ENCODE assay signal across 19 cellular contexts in genomic region chr17:18635773-18636172, GRCh38. TPM values are rescaled to one million over a fixed set of nuclear protein-coding genes. Genes with fewer than 3 reads are reported as not detected.
"Had no signal": no experiment of that assay in that cellular context is flagged by ENCODE, and none has a peak within 500 bp of the region (broad histone marks: within the 10 kb centered on the region; RNA-seq: fewer than 3 reads in every experiment).

No MANE protein-coding gene starts in this region.

RNA-seq across cellular contexts. Expression of gene TBC1D28, which starts 8.4 kb away (rescaled TPM):
- total RNA-seq: activated CD4-positive, alpha-beta memory T cell treated with anti-CD3 and anti-CD28 coated beads for 36 hours; activated CD4-positive, alpha-beta T cell treated with anti-CD3 and anti-CD28 coated beads for 36 hours; activated CD8-positive, alpha-beta memory T cell treated with anti-CD3 and anti-CD28 coated beads for 36 hours; activated CD8-positive, alpha-beta T cell treated with anti-CD3 and anti-CD28 coated beads for 36 hours; activated naive CD4-positive, alpha-beta T cell treated with anti-CD3 and anti-CD28 coated beads for 36 hours; activated naive CD4-positive, alpha-beta T cell treated with anti-CD3 and anti-CD28 coated beads, Interleukin-2, amount 50 U/mL, for 72 hours; activated naive CD8-positive, alpha-beta T cell treated with anti-CD3 and anti-CD28 coated beads for 36 hours; activated T-cell treated with anti-CD3 and anti-CD28 coated beads, Interleukin-2, amount 50 U/mL, for 4 hours; activated T-cell treated with anti-CD3 and anti-CD28 coated beads, Interleukin-2, amount 50 U/mL, for 72 hours; activated T-helper 17 cell treated with anti-CD3 and anti-CD28 coated beads, Interleukin-2, amount 50 U/mL, for 72 hours; adrenal gland; aorta; astrocyte; body of pancreas; breast epithelium; cardiac septum; cerebellum; T-helper 17 cell; T-helper 2 cell treated with Interferon-gamma antibody and Interleukin-4, amounts not matched to agents 100 ng/mL and 5 ng/mL, for 36 hours had no signal
- polyA plus RNA-seq: adrenal gland, aorta had no signal
